In genomic region chr5:65760504-65761275, GRCh38 we compare ENCODE assay signal across 8 cellular contexts. TPM values are rescaled to one million over a fixed set of nuclear protein-coding genes. Genes with fewer than 3 reads are reported as not detected.
DNase-seq lines count a peak whose midpoint lies in the region; ATAC-seq and TF ChIP-seq lines count a peak whose summit lies in the region.

No MANE protein-coding gene starts in this region.

- H3K4me3 Mint-ChIP-seq in MCF 10A (ENCODE audit: unreplicated experiment): no peak overlapping the region
- no peak overlapping the region for H3K4me3 Mint-ChIP-seq in memory B cell

- H3K27ac Mint-ChIP-seq in MCF 10A (ENCODE audit: low read depth, unreplicated experiment): no peak overlapping the region
- no peak overlapping the region for H3K27ac Mint-ChIP-seq in memory B cell

- no peaks in the 10 kb centered on the region for H3K27me3 Mint-ChIP-seq in MCF 10A (ENCODE audit: insufficient read depth, unreplicated experiment)
- no peaks in the 10 kb centered on the region for H3K27me3 Mint-ChIP-seq in memory B cell

- BruUV-seq in MCF 10A (replicated peaks; lab: Mats Ljungman, UMichigan): no TSS peak

- peak; percentile 17 for TF ChIP-seq CTCF in AG04449 (IDR thresholded peaks at IDR 0.05; ENCODE audit: insufficient read depth, low read length, missing control alignments)
- peak; percentile 32 for TF ChIP-seq CTCF in MCF 10A (IDR thresholded peaks at IDR 0.05; ENCODE audit: unreplicated experiment)

- no peaks in the 10 kb centered on the region for H3K9me3 Mint-ChIP-seq in MCF 10A (ENCODE audit: unreplicated experiment)
- no peaks in the 10 kb centered on the region for H3K9me3 Mint-ChIP-seq in memory B cell

- POLR2A ChIA-PET in AG04449 (lab: Yijun Ruan, JAX): no interaction called here
- POLR2A ChIA-PET in MCF 10A (lab: Yijun Ruan, JAX): interaction anchor here (0.8 to 1.4 kb wide), 4 partner anchors 9 to 166 kb away, joined by 3 read pairs; partner anchors contain the start of gene ERBIN

- no peaks in the 10 kb centered on the region for H3K4me1 Mint-ChIP-seq in MCF 10A (ENCODE audit: insufficient read depth, unreplicated experiment)
- H3K4me1 Mint-ChIP-seq in memory B cell: peaks cover 3% of the 10 kb centered on the region

- H3K36me3 Mint-ChIP-seq in MCF 10A (ENCODE audit: insufficient read depth, unreplicated experiment): no peaks in the 10 kb centered on the region
- peaks cover 6% of the 10 kb centered on the region for H3K36me3 Mint-ChIP-seq in memory B cell

- DNase-seq in AG04449 (ENCODE audit: low read depth, low spot score): no peak
- peak; percentile 40 for DNase-seq in NCI-H774 (lab: John Stamatoyannopoulos, UW)
- DNase-seq in MCF 10A (ENCODE audit: unreplicated experiment): peak; percentile 72
- no peak for DNase-seq in memory B cell (ENCODE audit: low spot score in 2 of 2)
- no peak for DNase-seq in mesenteric fat pad (ENCODE audit: low spot score)
- DNase-seq in epidermal melanocyte (ENCODE audit: insufficient read length, low spot score): no peak
- DNase-seq in NCI-H1105 treated with DMSO at 0.1 percent for 48 hours (lab: John Stamatoyannopoulos, UW): no peak

- intact Hi-C loops in MCF 10A (cut with micrococcal nuclease): no loop called here

- ATAC-seq in GM18502 (IDR thresholded peaks at IDR 0.05; ENCODE audit: poor library complexity, unreplicated experiment) (peak; percentile 75), memory B cell (ENCODE audit: low read depth) (peak; percentile 60)

- CTCF ChIA-PET in AG04449 (lab: Yijun Ruan, JAX) (interaction anchor here (0.7 to 1.6 kb wide), 6 partner anchors 9 to 18 kb away, joined by 3 to 4 read pairs (median 3); no protein-coding TSS in a partner anchor), MCF 10A (lab: Yijun Ruan, JAX) (interaction anchor here (0.8 to 1.3 kb wide), 3 partner anchors 18 to 284 kb away, joined by 3 to 9 read pairs (median 4); no protein-coding TSS in a partner anchor)

- no peak overlapping the region for H3K4me3 ChIP-seq in AG04449 (ENCODE audit: low read depth, low read length)

RNA-seq across cellular contexts. Expression of gene NLN, which starts 38.7 kb away (rescaled TPM):
- total RNA-seq in MCF 10A (2022) (24.6 and 42.1 TPM in 2 replicates), mesenteric fat pad (31.5 TPM)

RNA-seq across cellular contexts. Expression of gene SGTB, which starts 38.8 kb away (rescaled TPM):
- total RNA-seq in MCF 10A (2022): 15.8 and 27.6 TPM in 2 replicates
- 13.0 TPM for total RNA-seq in mesenteric fat pad

Comparison
In these comparisons a context has a peak if more than half of its experiments do, and no peak if none do; other contexts are left out.
1. DNase-seq: peak in NCI-H774 (single experiment) and MCF 10A (single experiment); none in AG04449 (single experiment), memory B cell (0 of 2), mesenteric fat pad (single experiment), epidermal melanocyte (single experiment) and NCI-H1105 treated with DMSO at 0.1 percent for 48 hours (single experiment).